ENCODE assay signal across 8 cellular contexts in the genomic region with DNA sequence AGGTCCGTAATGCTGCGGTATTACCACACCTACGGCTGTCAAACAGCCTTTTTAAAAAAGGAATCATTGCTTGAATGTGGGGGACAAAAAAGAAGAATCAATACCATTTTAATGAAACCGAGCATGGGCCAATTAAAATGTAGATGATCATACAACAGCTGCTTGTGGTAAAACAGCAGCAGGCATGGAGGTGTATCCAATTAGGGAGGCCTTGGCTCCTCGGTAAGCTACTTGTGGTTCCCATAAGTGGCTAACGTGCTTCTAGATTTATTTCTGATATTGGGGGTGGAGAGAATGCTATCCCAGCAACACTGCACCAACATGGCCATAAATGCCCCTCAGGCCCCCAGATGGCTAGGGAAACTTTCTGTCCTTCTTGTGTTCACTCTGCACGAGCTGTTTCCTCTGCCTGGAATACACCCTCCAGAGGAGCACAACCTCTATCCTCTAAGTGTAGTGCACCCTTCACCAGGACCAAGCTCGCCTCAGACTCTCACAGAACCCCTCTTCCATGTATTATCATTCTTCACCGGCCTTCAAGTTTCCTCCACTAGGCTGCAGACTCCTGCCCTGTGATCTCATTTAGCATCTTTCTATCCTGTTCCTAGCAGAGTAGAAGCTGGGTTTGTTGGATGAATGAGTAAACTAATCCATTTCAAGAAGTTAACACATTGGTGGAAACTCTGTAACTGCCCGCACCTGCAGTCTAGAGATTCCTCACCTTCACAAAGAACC. TPM values are rescaled to one million over a fixed set of nuclear protein-coding genes. Genes with fewer than 3 reads are reported as not detected.
DNase-seq lines count a peak whose midpoint lies in the region; ATAC-seq and TF ChIP-seq lines count a peak whose summit lies in the region.

No MANE protein-coding gene starts in this region.

- peak overlapping the region; percentile 95 for H3K27ac ChIP-seq in psoas muscle

- DNase-seq in Daoy (ENCODE audit: low read depth) (peak; percentile 45), NCI-H82 treated with DMSO at 0.1 percent for 48 hours (lab: John Stamatoyannopoulos, UW; ENCODE audit: unreplicated experiment) (peak; percentile 99), epithelial cell of proximal tubule (ENCODE audit: low read depth) (no peak), psoas muscle (no peak), BE2C (no peak)
- DNase-seq in stimulated activated CD4-positive, alpha-beta T cell treated with anti-CD3 and anti-CD28 coated beads, Interleukin-4, amount 100 ng/mL, for 1 hour, result no peak

- peak overlapping the region; percentile 98 for H3K4me3 ChIP-seq in epithelial cell of proximal tubule (ENCODE audit: low read depth, low read length)
- peak overlapping the region; percentile 93 for H3K4me3 ChIP-seq in psoas muscle
- no peak overlapping the region for H3K4me3 ChIP-seq in BE2C (ENCODE audit: low read depth, low read length)

- intact Hi-C loops in psoas muscle (cut with DNase I), result loop anchor here (5.0 to 10.0 kb wide), 6 partner anchors 42 to 187 kb away; no protein-coding TSS in a partner anchor

- H3K27me3 ChIP-seq in psoas muscle (ENCODE audit: insufficient read depth in 3 of 3, low read length in 2 of 3) (no peaks in the 10 kb centered on the region), BE2C (peaks cover 65% of the 10 kb centered on the region)

- ATAC-seq in psoas muscle (peak in 2 of 4 donors; percentile 20 to 42), GM18907 (IDR thresholded peaks at IDR 0.05; ENCODE audit: unreplicated experiment) (no peak), HG02798 (IDR thresholded peaks at IDR 0.05; ENCODE audit: poor library complexity, unreplicated experiment) (no peak)

- H3K4me1 ChIP-seq in psoas muscle (peaks cover 40% of the 10 kb centered on the region), BE2C (no peaks in the 10 kb centered on the region)

- peak; percentile 37 for TF ChIP-seq CTCF in epithelial cell of proximal tubule (conservative IDR thresholded peaks at IDR 0.05; ENCODE audit: low read depth, low read length)
- peak; percentile 13 for TF ChIP-seq CTCF in psoas muscle (IDR thresholded peaks at IDR 0.05)
- TF ChIP-seq CTCF in BE2C (IDR thresholded peaks at IDR 0.05; ENCODE audit: low read depth, low read length), result no peak

- 44 to 46% (median 46%) methylated on average over 10 of the region's 10 CpGs for WGBS in psoas muscle, 3 donors

- H3K9me3 ChIP-seq in psoas muscle (no peaks in the 10 kb centered on the region), BE2C (no peaks in the 10 kb centered on the region; the same call in none of the 2 replicates)

- no peaks in the 10 kb centered on the region for H3K36me3 ChIP-seq in psoas muscle (ENCODE audit: insufficient read depth in 1 of 2, low read depth in 1 of 2)
- H3K36me3 ChIP-seq in BE2C, result no peaks in the 10 kb centered on the region

RNA-seq across cellular contexts. Expression of a gene that starts 1.6 kb away (rescaled TPM):
- 16.5 and 23.5 TPM in 2 replicates for total RNA-seq in Daoy (2014; rRNA removed; shearing (Covaris generic))
- total RNA-seq in epithelial cell of proximal tubule (24.6 and 39.4 TPM in 2 replicates), psoas muscle (100 to 1,000 TPM in 1 of 4 donors, 10 to 100 TPM in 3; 50.8 to 106 (median 63.3) TPM)
- 10 to 100 TPM in 1 of 3 donors, 1 to 10 TPM in 2; 7.2 to 27.9 (median 9.1) TPM for polyA plus RNA-seq in psoas muscle
- polyA plus RNA-seq in BE2C (2012; ENCODE audit: insufficient read depth, insufficient read length, low read depth), result 1.0 TPM

RNA-seq across cellular contexts. Expression of a gene that starts 53.2 kb away (rescaled TPM):
- 64.2 and 64.3 TPM in 2 replicates for total RNA-seq in Daoy (2014; rRNA removed; shearing (Covaris generic))
- total RNA-seq in epithelial cell of proximal tubule, result 67.0 and 80.5 TPM in 2 replicates
- total RNA-seq in psoas muscle, result 1 to 10 TPM in 1 of 4 donors, under 1 TPM in 3; 0.28 to 1.2 (median 0.43) TPM
- 1 to 10 TPM in 1 of 3 donors, under 1 TPM in 2; 0.04 to 1.2 (median 0.74) TPM for polyA plus RNA-seq in psoas muscle
- 24.8 TPM for polyA plus RNA-seq in BE2C (2012; ENCODE audit: insufficient read depth, insufficient read length, low read depth)

Comparison
In these comparisons a context has a peak if more than half of its experiments do, and no peak if none do; other contexts are left out.
1. DNase-seq: peak in Daoy (single experiment) and NCI-H82 treated with DMSO at 0.1 percent for 48 hours (single experiment); none in epithelial cell of proximal tubule (single experiment), psoas muscle (0 of 2), stimulated activated CD4-positive, alpha-beta T cell treated with anti-CD3 and anti-CD28 coated beads, Interleukin-4, amount 100 ng/mL, for 1 hour (single experiment) and BE2C (single experiment).
2. RNA of a gene that starts 53.2 kb away (total RNA-seq): 67.0 to 80.5 TPM in epithelial cell of proximal tubule and 64.2 to 64.3 TPM in Daoy; 0.28 to 1.2 TPM in psoas muscle; every median in the first group is over 10 times any median in the second.